ENCODE assay signal across 9 cellular contexts in the genomic region with DNA sequence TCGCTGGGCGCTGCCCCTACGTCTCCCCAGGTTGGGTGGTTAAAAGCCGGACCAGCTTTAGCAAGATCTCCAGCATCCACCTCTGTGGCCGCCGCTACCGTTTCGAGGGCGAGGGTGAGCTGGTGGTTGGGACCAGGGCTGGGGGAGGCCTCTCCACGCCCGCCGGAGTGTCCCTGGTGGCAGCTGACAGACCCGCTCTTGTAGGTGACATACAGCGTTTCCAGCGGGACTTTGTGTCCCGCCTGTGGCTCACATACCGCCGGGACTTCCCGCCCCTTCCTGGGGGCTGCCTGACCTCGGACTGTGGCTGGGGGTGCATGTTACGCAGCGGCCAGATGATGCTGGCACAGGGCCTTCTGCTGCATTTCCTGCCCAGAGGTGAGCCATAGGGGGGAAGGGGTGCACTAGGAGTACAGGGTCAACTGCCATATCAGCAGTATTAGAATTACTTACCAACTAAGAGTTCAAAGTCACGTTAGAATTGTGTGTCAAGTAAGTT. TPM values are rescaled to one million over a fixed set of nuclear protein-coding genes. Genes with fewer than 3 reads are reported as not detected.
DNase-seq lines count a peak whose midpoint lies in the region; ATAC-seq, FAIRE-seq and TF ChIP-seq lines count a peak whose summit lies in the region.
"Had no signal": no experiment of that assay in that cellular context is flagged by ENCODE, and none has a peak within 500 bp of the region (broad histone marks: within the 10 kb centered on the region; RNA-seq: fewer than 3 reads in every experiment).

No MANE protein-coding gene starts in this region.

- POLR2A ChIA-PET in CD8-positive, alpha-beta memory T cell (lab: Charles Lee) = interaction anchor here (0.6 to 1.5 kb wide), 5 partner anchors 21 to 109 kb away, joined by 3 to 5 read pairs (median 3); a partner anchor contains a TSS
- POLR2A ChIA-PET in Panc1 (lab: Charles Lee) = no interaction called here

- BruUV-seq in Panc1 (replicated peaks; lab: Mats Ljungman, UMichigan) = TSS peak; percentile 81

- H3K27me3 ChIP-seq in CD8-positive, alpha-beta memory T cell (ENCODE audit: insufficient read depth, low read length, poor library complexity, severe bottlenecking) = no peaks in the 10 kb centered on the region
- no peaks in the 10 kb centered on the region for H3K27me3 ChIP-seq in Panc1 (ENCODE audit: control insufficient read depth, insufficient read depth, low read length)

- intact Hi-C loops in Panc1 (cut with micrococcal nuclease; ENCODE audit: unreplicated experiment) = no loop called here

- CTCF ChIA-PET in CD8-positive, alpha-beta memory T cell (lab: Charles Lee) = interaction anchor here (0.9 kb wide), 1 partner anchor 52 kb away, joined by 3 read pairs; no protein-coding TSS in a partner anchor
- CTCF ChIA-PET in Panc1 (lab: Charles Lee) = no interaction called here

- peak overlapping the region; percentile 79 for H3K27ac ChIP-seq in CD8-positive, alpha-beta memory T cell (ENCODE audit: low read depth, low read length)
- H3K27ac ChIP-seq in Panc1 (ENCODE audit: low read length) = no peak overlapping the region

- H3K36me3 ChIP-seq in CD8-positive, alpha-beta memory T cell (ENCODE audit: insufficient read depth, low read length) = peaks cover 15% of the 10 kb centered on the region
- H3K36me3 ChIP-seq in Panc1 (ENCODE audit: control insufficient read depth, insufficient read depth, low read length) = no peaks in the 10 kb centered on the region; the same call in 1 of the 2 replicates

- ATAC-seq in Panc1 (no peak), HG03095 (IDR thresholded peaks at IDR 0.05; ENCODE audit: unreplicated experiment) (no peak), GM21717 (IDR thresholded peaks at IDR 0.05; ENCODE audit: unreplicated experiment) (no peak), GM18502 (IDR thresholded peaks at IDR 0.05; ENCODE audit: poor library complexity, unreplicated experiment) (no peak)

- in situ Hi-C loops in Panc1 (cut with HindIII; ENCODE audit: low pct_unique_long_range_greater_than_20kb, low sequenced_read_pairs) = no loop called here

- peaks cover 17% of the 10 kb centered on the region for H3K4me1 ChIP-seq in CD8-positive, alpha-beta memory T cell (ENCODE audit: insufficient read depth, low read length)
- H3K4me1 ChIP-seq in Panc1 (ENCODE audit: control insufficient read depth, insufficient read depth, low read length) = no peaks in the 10 kb centered on the region

- H3K4me1 Mint-ChIP-seq in CD8-positive, alpha-beta memory T cell = peaks cover 11 to 27% (median 14%) of the 10 kb centered on the region in 3 donors
- H3K4me1 Mint-ChIP-seq in osteocyte (ENCODE audit: unreplicated experiment) = peaks cover 12% of the 10 kb centered on the region

- no peaks in the 10 kb centered on the region for H3K9me3 Mint-ChIP-seq in CD8-positive, alpha-beta memory T cell
- H3K9me3 Mint-ChIP-seq in osteocyte (ENCODE audit: unreplicated experiment) = no peaks in the 10 kb centered on the region

- no peak for DNase-seq in CD8-positive, alpha-beta memory T cell
- no peak for DNase-seq in Panc1 (ENCODE audit: low read depth, low spot score)
- DNase-seq in epithelial cell of proximal tubule (ENCODE audit: low read depth) = no peak
- no peak for DNase-seq in osteocyte (ENCODE audit: extremely low spot score, unreplicated experiment)
- no peak for DNase-seq in GM12892 (ENCODE audit: insufficient read length)
- DNase-seq: activated gamma-delta T cell had no signal

- H3K4me3 Mint-ChIP-seq in CD8-positive, alpha-beta memory T cell = peak overlapping the region; percentile 90 to 96 (median 93)
- peak overlapping the region; percentile 82 for H3K4me3 Mint-ChIP-seq in osteocyte (ENCODE audit: unreplicated experiment)

- H3K4me3 ChIP-seq in CD8-positive, alpha-beta memory T cell (ENCODE audit: low read length) = peak overlapping the region; percentile 61
- H3K4me3 ChIP-seq in Panc1 (ENCODE audit: low read depth in 2 of 2, low read length in 2 of 2) = peak overlapping the region; percentile 59 to 77
- H3K4me3 ChIP-seq in epithelial cell of proximal tubule (ENCODE audit: low read depth, low read length) = peak overlapping the region; percentile 73

- no peak for TF ChIP-seq POLR2A in GM12892 (IDR thresholded peaks at IDR 0.05; ENCODE audit: low read depth, low read length)

- no peaks in the 10 kb centered on the region for H3K9me3 ChIP-seq in CD8-positive, alpha-beta memory T cell (ENCODE audit: low read length)
- no peaks in the 10 kb centered on the region for H3K9me3 ChIP-seq in Panc1 (ENCODE audit: control insufficient read depth, insufficient read depth, low read depth, low read length)

- H3K27ac Mint-ChIP-seq in CD8-positive, alpha-beta memory T cell = peak overlapping the region; percentile 76 to 97 (median 93)
- peak overlapping the region; percentile 71 for H3K27ac Mint-ChIP-seq in osteocyte (ENCODE audit: unreplicated experiment)

- FAIRE-seq in GM12892 (lab: Jason Lieb, UNC) = no peak

- peaks cover 2 to 3% of the 10 kb centered on the region in 2 donors for H3K27me3 Mint-ChIP-seq in CD8-positive, alpha-beta memory T cell
- H3K27me3 Mint-ChIP-seq in osteocyte (ENCODE audit: unreplicated experiment) = no peaks in the 10 kb centered on the region

- H3K36me3 Mint-ChIP-seq in CD8-positive, alpha-beta memory T cell = peaks cover 0 to 30% (median 0%) of the 10 kb centered on the region in 3 donors
- peaks cover 2% of the 10 kb centered on the region for H3K36me3 Mint-ChIP-seq in osteocyte (ENCODE audit: unreplicated experiment)

- TF ChIP-seq CTCF in Panc1 (IDR thresholded peaks at IDR 0.05) (no peak), epithelial cell of proximal tubule (conservative IDR thresholded peaks at IDR 0.05; ENCODE audit: low read depth, low read length) (no peak), osteocyte (IDR thresholded peaks at IDR 0.05) (no peak)

RNA-seq across cellular contexts. Expression of a gene that starts 1.1 kb away (rescaled TPM):
- 10 to 100 TPM; 44.4 to 45.1 TPM for total RNA-seq in CD8-positive, alpha-beta memory T cell
- 28.9 TPM for polyA plus RNA-seq in CD8-positive, alpha-beta memory T cell
- total RNA-seq in Panc1 (2021; ENCODE audit: unreplicated experiment) (28.0 TPM), epithelial cell of proximal tubule (31.4 and 35.9 TPM in 2 replicates), osteocyte (28.7 and 30.9 TPM in 2 replicates)
- polyA plus RNA-seq in Panc1 (2012; ENCODE audit: insufficient read length) = 38.6 TPM
- polyA plus RNA-seq in GM12892 (2012; ENCODE audit: missing spikeins) = 10.7 TPM

RNA-seq across cellular contexts. Expression of a gene that starts 21.0 kb away (rescaled TPM):
- total RNA-seq in CD8-positive, alpha-beta memory T cell = 10 to 100 TPM; 61.6 to 64.5 TPM
- 45.7 TPM for polyA plus RNA-seq in CD8-positive, alpha-beta memory T cell
- total RNA-seq in Panc1 (2021; ENCODE audit: unreplicated experiment) = 34.5 TPM
- 48.0 TPM for polyA plus RNA-seq in Panc1 (2012; ENCODE audit: insufficient read length)
- total RNA-seq in epithelial cell of proximal tubule = 16.7 and 18.2 TPM in 2 replicates
- 29.0 and 29.3 TPM in 2 replicates for total RNA-seq in osteocyte
- polyA plus RNA-seq in GM12892 (2012; ENCODE audit: missing spikeins) = 19.1 TPM

RNA-seq across cellular contexts. Expression of a gene that starts 24.0 kb away (rescaled TPM):
- total RNA-seq in CD8-positive, alpha-beta memory T cell = 10 to 100 TPM; 22.2 to 23.1 TPM
- 176 TPM for polyA plus RNA-seq in CD8-positive, alpha-beta memory T cell
- total RNA-seq in Panc1 (2021; ENCODE audit: unreplicated experiment) = 7.3 TPM
- polyA plus RNA-seq in Panc1 (2012; ENCODE audit: insufficient read length) = 7.3 TPM
- total RNA-seq in epithelial cell of proximal tubule = 5.1 and 17.1 TPM in 2 replicates
- total RNA-seq in osteocyte = 9.4 and 13.0 TPM in 2 replicates
- 9.0 TPM for polyA plus RNA-seq in GM12892 (2012; ENCODE audit: missing spikeins)

RNA-seq across cellular contexts. Expression of a gene that starts 27.6 kb away (rescaled TPM):
- 1 to 10 TPM; 1.5 to 1.8 TPM for total RNA-seq in CD8-positive, alpha-beta memory T cell
- 90.3 TPM for polyA plus RNA-seq in CD8-positive, alpha-beta memory T cell
- total RNA-seq in Panc1 (2021; ENCODE audit: unreplicated experiment) = 3.4 TPM
- polyA plus RNA-seq in Panc1 (2012; ENCODE audit: insufficient read length) = 3.9 TPM
- not detected in 2 replicates for total RNA-seq in epithelial cell of proximal tubule
- 0.83 and 1.8 TPM in 2 replicates for total RNA-seq in osteocyte
- 0.15 TPM for polyA plus RNA-seq in GM12892 (2012; ENCODE audit: missing spikeins)

RNA-seq across cellular contexts. Expression of a gene that starts 41.6 kb away (rescaled TPM):
- 100 to 1,000 TPM; 101 to 107 TPM for total RNA-seq in CD8-positive, alpha-beta memory T cell
- polyA plus RNA-seq in CD8-positive, alpha-beta memory T cell = 58.3 TPM
- 102 TPM for total RNA-seq in Panc1 (2021; ENCODE audit: unreplicated experiment)
- polyA plus RNA-seq in Panc1 (2012; ENCODE audit: insufficient read length) = 153 TPM
- total RNA-seq in epithelial cell of proximal tubule = 41.2 and 76.0 TPM in 2 replicates
- 80.1 and 80.9 TPM in 2 replicates for total RNA-seq in osteocyte
- 37.4 TPM for polyA plus RNA-seq in GM12892 (2012; ENCODE audit: missing spikeins)
